Comparison of ENCODE assay signal across 11 cellular contexts in genomic region chr2:38098351-38099095, GRCh38. TPM values are rescaled to one million over a fixed set of nuclear protein-coding genes. Genes with fewer than 3 reads are reported as not detected.
DNase-seq lines count a peak whose midpoint lies in the region; ATAC-seq, FAIRE-seq and TF ChIP-seq lines count a peak whose summit lies in the region.
"Had no signal": no experiment of that assay in that cellular context is flagged by ENCODE, and none has a peak within 500 bp of the region (broad histone marks: within the 10 kb centered on the region; RNA-seq: fewer than 3 reads in every experiment).

No MANE protein-coding gene starts in this region.

- WGBS in GM12878 (ENCODE audit: insufficient coverage, insufficient replicate concordance, low lambda C conversion rate, missing lambda C conversion rate), result 5% methylated on average over 10 of the region's 12 CpGs
- WGBS in stomach, 5 donors, result 34 to 54% (median 43%) methylated on average over 12 of the region's 12 CpGs

- H3K36me3 ChIP-seq in GM12878 (ENCODE audit: control insufficient read depth in 2 of 2, insufficient read depth in 2 of 2, low read length in 1 of 2), result no peaks in the 10 kb centered on the region
- H3K36me3 ChIP-seq in stomach, result no peaks in the 10 kb centered on the region

- H3K36me3 Mint-ChIP-seq in effector memory CD8-positive, alpha-beta T cell (ENCODE audit: insufficient read depth), result no peaks in the 10 kb centered on the region

- H2AFZ ChIP-seq in GM12878 (ENCODE audit: control insufficient read depth, low read depth, low read length), result peak overlapping the region; percentile 32

- peaks cover 5 to 7% of the 10 kb centered on the region in 2 donors for H3K4me1 Mint-ChIP-seq in effector memory CD8-positive, alpha-beta T cell (ENCODE audit: low read depth in 2 of 2)

- no peak overlapping the region for H3K4me3 Mint-ChIP-seq in effector memory CD8-positive, alpha-beta T cell

- H3K27me3 ChIP-seq in GM12878 (replicated peaks in 1 of 2; ENCODE audit: control insufficient read depth in 2 of 2, insufficient read depth in 2 of 2, low read length in 1 of 2), result no peaks in the 10 kb centered on the region
- H3K27me3 ChIP-seq in stomach, result peaks cover 0 to 23% (median 0%) of the 10 kb centered on the region in 3 donors

- H3K9ac ChIP-seq in GM12878 (ENCODE audit: control insufficient read depth, insufficient read depth, low read length), result peak overlapping the region; percentile 37

- POLR2A ChIA-PET in GM12878 (lab: Charles Lee), result no interaction called here

- TF ChIP-seq CTCF in GM12878 (IDR thresholded peaks at IDR 0.05 in 2 of 3, conservative IDR thresholded peaks at IDR 0.05 in 1 of 3; ENCODE audit: control insufficient read depth in 2 of 3, extremely low read depth in 1 of 3, insufficient read depth in 1 of 3, low read depth in 3 of 3, low read length in 3 of 3) (no peak), stomach (IDR thresholded peaks at IDR 0.05) (no peak)

- RAD21 ChIA-PET in GM12878 (lab: Charles Lee; ENCODE audit: unreplicated experiment), result interaction anchor here (1.2 to 2.2 kb wide), 2 partner anchors 11 to 60 kb away, joined by 3 to 5 read pairs; no protein-coding TSS in a partner anchor

- CTCF ChIA-PET in GM12878 (lab: Yijun Ruan, JAX), result interaction anchor here (0.7 kb wide), 1 partner anchor 117 kb away, joined by 3 read pairs; no protein-coding TSS in a partner anchor

- TF ChIP-seq RAD21 in GM12878 (IDR thresholded peaks at IDR 0.05; ENCODE audit: insufficient read depth, low read depth, low read length), result no peak

- FAIRE-seq in GM12878 (lab: Jason Lieb, UNC), result no peak

- ATAC-seq in GM12878, result peak; percentile 33; the same call in 1 of the 3 replicates
- ATAC-seq in HG02759 (IDR thresholded peaks at IDR 0.05; ENCODE audit: unreplicated experiment), result no peak
- ATAC-seq in effector memory CD8-positive, alpha-beta T cell (replicated peaks), result no peak

- SMC1A ChIA-PET in GM12878 (lab: Charles Lee; ENCODE audit: uncharacterized antibody, unreplicated experiment), result interaction anchor here (0.8 to 2.7 kb wide), 2 partner anchors 11 to 218 kb away, joined by 3 to 9 read pairs; no protein-coding TSS in a partner anchor

- H3K27me3 Mint-ChIP-seq in effector memory CD8-positive, alpha-beta T cell, result peaks cover 81 to 84% of the 10 kb centered on the region in 2 donors

- H3K4me3 ChIP-seq in GM12878, result peak overlapping the region; percentile 46; the same call in 1 of the 2 replicates
- H3K4me3 ChIP-seq in stomach, result peak overlapping the region in 3 of 4 donors; percentile 12 to 18 (median 17)

- TF ChIP-seq EP300 in GM12878 (IDR thresholded peaks at IDR 0.05; ENCODE audit: borderline replicate concordance in 1 of 2, control insufficient read depth in 1 of 2, low read depth in 2 of 2, low read length in 2 of 2) (no peak), stomach (IDR thresholded peaks at IDR 0.05) (no peak)

- no TSS peak for BruUV-seq in GM12878 (replicated peaks; lab: Mats Ljungman, UMichigan)

- no peaks in the 10 kb centered on the region for H3K9me3 Mint-ChIP-seq in effector memory CD8-positive, alpha-beta T cell

- DNase-seq in LHCN-M2 (ENCODE audit: low read depth), result peak; percentile 25
- no peak for DNase-seq in GM12878 (ENCODE audit: low read depth, low spot score)
- peak; percentile 24 for DNase-seq in kidney glomerular epithelial cell (lab: John Stamatoyannopoulos, UW)
- DNase-seq in stomach, result no peak
- no peak for DNase-seq in germinal center (ENCODE audit: low spot score)
- no peak for DNase-seq in effector memory CD8-positive, alpha-beta T cell
- no peak for DNase-seq in retina
- DNase-seq: islet precursor cell, NCI-H748 treated with DMSO at 0.1 percent for 48 hours had no signal

- intact Hi-C loops in GM12878 (cut with micrococcal nuclease; ENCODE audit: unreplicated experiment), result no loop called here
- intact Hi-C loops in stomach (cut with DNase I; ENCODE audit: low total_unique reads), result no loop called here

- H3K9me3 ChIP-seq in GM12878 (replicated peaks; ENCODE audit: control insufficient read depth, insufficient read depth, low read length) (peaks cover 4% of the 10 kb centered on the region), stomach (peaks cover 0 to under 1% (median 0%) of the 10 kb centered on the region in 4 donors)

- H3K4me2 ChIP-seq in GM12878 (ENCODE audit: control insufficient read depth, insufficient read depth), result peak overlapping the region; percentile 85

- H3K27ac ChIP-seq in GM12878 (ENCODE audit: control insufficient read depth, insufficient read depth), result peak overlapping the region; percentile 80
- H3K27ac ChIP-seq in stomach, result peak overlapping the region in 4 of 5 donors; percentile 52 to 81 (median 64)
- H3K27ac ChIP-seq: VCaP had no signal

- no peak overlapping the region for H3K27ac Mint-ChIP-seq in effector memory CD8-positive, alpha-beta T cell

- H3K79me2 ChIP-seq in GM12878 (ENCODE audit: control insufficient read depth, insufficient read depth, low read length), result no peaks in the 10 kb centered on the region; the same call in 1 of the 2 replicates

- no peak for TF ChIP-seq POLR2A in GM12878 (IDR thresholded peaks at IDR 0.05; ENCODE audit: low read depth, low read length)
- TF ChIP-seq POLR2A in stomach (IDR thresholded peaks at IDR 0.05), result no peak

- in situ Hi-C loops in GM12878 (cut with MboI), result no loop called here

- H4K20me1 ChIP-seq in GM12878 (ENCODE audit: control insufficient read depth, insufficient read depth), result no peaks in the 10 kb centered on the region

- H3K4me1 ChIP-seq in GM12878 (ENCODE audit: control insufficient read depth, insufficient read depth, low read length) (peaks cover 34% of the 10 kb centered on the region), stomach (peaks cover 4 to 35% (median 19%) of the 10 kb centered on the region in 4 donors)

TF ChIP-seq in GM12878, 131 proteins besides CTCF, POLR2A, EP300 and RAD21:
- TF ChIP-seq YBX1 (IDR thresholded peaks at IDR 0.05), result no peak
- no peak for TF ChIP-seq ZBED1 (IDR thresholded peaks at IDR 0.05; ENCODE audit: borderline replicate concordance)
- TF ChIP-seq MTA3 (IDR thresholded peaks at IDR 0.05; ENCODE audit: borderline replicate concordance, low read length), result no peak
- TF ChIP-seq ETV6 (conservative IDR thresholded peaks at IDR 0.05 in 1 of 2, IDR thresholded peaks at IDR 0.05 in 1 of 2; ENCODE audit: borderline replicate concordance in 1 of 2, low read depth in 1 of 2), result 0 out of 4 replicates have a peak, but pooled peaks of 1 of the 2 experiments have one; percentile 14
- TF ChIP-seq ZNF274 (IDR thresholded peaks at IDR 0.05; ENCODE audit: insufficient read depth, insufficient read length), result no peak
- 0 out of 2 replicates have a peak, but pooled peaks have one; percentile 17 for TF ChIP-seq PAX5 (IDR thresholded peaks at IDR 0.05; ENCODE audit: borderline replicate concordance, low read depth, low read length)
- peak; percentile 55 for TF ChIP-seq SPI1 (IDR thresholded peaks at IDR 0.05; ENCODE audit: borderline replicate concordance, insufficient read depth, low read depth, low read length)
- TF ChIP-seq PML (IDR thresholded peaks at IDR 0.05; ENCODE audit: low read length), result no peak
- no peak for TF ChIP-seq CBX3 (IDR thresholded peaks at IDR 0.05; ENCODE audit: borderline replicate concordance, low read depth)
- no peak for TF ChIP-seq MYC (IDR thresholded peaks at IDR 0.05; ENCODE audit: insufficient read depth, insufficient read length, insufficient replicate concordance, low read length, severe bottlenecking)
- TF ChIP-seq MEF2A (IDR thresholded peaks at IDR 0.05; ENCODE audit: insufficient read depth, low read depth, low read length), result no peak
- no peak for TF ChIP-seq RBBP5 (conservative IDR thresholded peaks at IDR 0.05)
- TF ChIP-seq FOXM1 (IDR thresholded peaks at IDR 0.05; ENCODE audit: low read depth, low read length), result peak; percentile 15; the same call in 1 of the 2 replicates
- TF ChIP-seq EED (IDR thresholded peaks at IDR 0.05; ENCODE audit: low read depth), result peak; percentile 47; the same call in 1 of the 2 replicates
- TF ChIP-seq, protein P1, sequence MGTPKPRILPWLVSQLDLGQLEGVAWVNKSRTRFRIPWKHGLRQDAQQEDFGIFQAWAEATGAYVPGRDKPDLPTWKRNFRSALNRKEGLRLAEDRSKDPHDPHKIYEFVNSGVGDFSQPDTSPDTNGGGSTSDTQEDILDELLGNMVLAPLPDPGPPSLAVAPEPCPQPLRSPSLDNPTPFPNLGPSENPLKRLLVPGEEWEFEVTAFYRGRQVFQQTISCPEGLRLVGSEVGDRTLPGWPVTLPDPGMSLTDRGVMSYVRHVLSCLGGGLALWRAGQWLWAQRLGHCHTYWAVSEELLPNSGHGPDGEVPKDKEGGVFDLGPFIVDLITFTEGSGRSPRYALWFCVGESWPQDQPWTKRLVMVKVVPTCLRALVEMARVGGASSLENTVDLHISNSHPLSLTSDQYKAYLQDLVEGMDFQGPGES (IDR thresholded peaks at IDR 0.05), result no peak
- no peak for TF ChIP-seq NR2C1 (IDR thresholded peaks at IDR 0.05)
- TF ChIP-seq NBN (IDR thresholded peaks at IDR 0.05), result no peak
- no peak for TF ChIP-seq BACH1 (IDR thresholded peaks at IDR 0.05; ENCODE audit: borderline replicate concordance)
- TF ChIP-seq IKZF2 (IDR thresholded peaks at IDR 0.05), result peak in 1 of 2 experiments; percentile 37; a peak in 2 of 4 replicates
- 0 out of 2 replicates have a peak, but pooled peaks have one; percentile 54 for TF ChIP-seq NFIC (IDR thresholded peaks at IDR 0.05; ENCODE audit: low read depth, low read length)

RNA-seq across cellular contexts. Expression of gene CYP1B1, which starts 22.6 kb away (rescaled TPM):
- 3.4 and 3.5 TPM in 2 replicates for total RNA-seq in LHCN-M2 (2014; rRNA removed)
- polyA plus RNA-seq in LHCN-M2 (2012), result 0.90 TPM
- 6.3 and 7.3 TPM in 2 replicates for total RNA-seq in GM12878 (2013; cell fraction: nucleolus; rRNA removed)
- total RNA-seq in GM12878 (2014; rRNA removed), result 2.4 and 3.0 TPM in 2 replicates
- 3.4 TPM in 2 replicates for total RNA-seq in GM12878 (2014; rRNA removed; fragmentation: Illumina TruSeq; extraction: Trizol)
- total RNA-seq in GM12878 (2021), result 9.0 and 10.1 TPM in 2 replicates
- polyA plus RNA-seq in GM12878 (2011; ENCODE audit: low read depth), result 10.2 TPM
- 0.35 and 0.65 TPM in 2 replicates for polyA plus RNA-seq in GM12878 (2011; rRNA removed)
- polyA plus RNA-seq in GM12878 (2011; cell fraction: cytosol; rRNA removed), result 0.66 and 0.67 TPM in 2 replicates
- 0.49 and 0.56 TPM in 2 replicates for polyA plus RNA-seq in GM12878 (2011; cell fraction: nucleus; rRNA removed)
- 16.1 and 16.6 TPM in 2 replicates for polyA plus RNA-seq in GM12878 (2012)
- 4.6 and 5.2 TPM in 2 replicates for polyA plus RNA-seq in GM12878 (2014; fragmentation: Illumina TruSeq; extraction: Trizol)
- 1 to 10 TPM; 2.2 to 3.0 TPM for polyA plus RNA-seq in GM12878 (2014; fragmentation: Nextera tagmentation; extraction: Ambion mirVana)
- polyA plus RNA-seq in GM12878 (2014; rRNA removed), result 2.7 and 3.4 TPM in 2 replicates
- polyA plus RNA-seq in GM12878 (2016; fragmentation: Nextera tagmentation; extraction: Ambion mirVana), result 10 to 100 TPM; 22.0 to 29.7 TPM
- polyA minus RNA-seq in GM12878 (2011; rRNA and poly(A)+ RNA removed), result 1.7 and 2.5 TPM in 2 replicates
- polyA minus RNA-seq in GM12878 (2011; cell fraction: cytosol; rRNA and poly(A)+ RNA removed), result 0.52 and 0.67 TPM in 2 replicates
- 0.85 and 1.1 TPM in 2 replicates for polyA minus RNA-seq in GM12878 (2011; cell fraction: nucleus; rRNA and poly(A)+ RNA removed)
- total RNA-seq in stomach, result 100 to 1,000 TPM in 2 of 5 donors, 10 to 100 TPM in 2, 1 to 10 TPM in 1; 7.5 to 141 (median 42.7) TPM
- polyA plus RNA-seq in stomach, result 10 to 100 TPM; 13.7 to 27.3 (median 19.9) TPM

Comparison
In these comparisons a context has a peak if more than half of its experiments do, and no peak if none do; other contexts are left out.
1. DNase-seq: peak in LHCN-M2 (single experiment) and kidney glomerular epithelial cell (single experiment); none in GM12878 (single experiment), stomach (single experiment), germinal center (single experiment), effector memory CD8-positive, alpha-beta T cell (0 of 3) and retina (single experiment).